2 cellular contexts compared by ENCODE assay signal in genomic region chr11:92087916-92088537, GRCh38.
A peak's percentile ranks its signal among the peaks of the same experiment; 100 is the strongest.
TF ChIP-seq lines count a peak whose summit lies in the region.

No MANE protein-coding gene starts in this region.

TF ChIP-seq in HepG2, 621 proteins besides CTCF, POLR2A, EP300 and RAD21:
- TF ChIP-seq ZNF556 (CRISPR knock-in tag; IDR thresholded peaks at IDR 0.05; ENCODE audit: borderline replicate concordance) (no peak), NFE2L2 (IDR thresholded peaks at IDR 0.05; ENCODE audit: low read length) (peak; percentile 9; the same call in 1 of the 2 replicates)

TF ChIP-seq in H1, 55 proteins besides CTCF, POLR2A, EP300 and RAD21:
- no peak for TF ChIP-seq KDM4A (IDR thresholded peaks at IDR 0.05; ENCODE audit: low read depth, low read length, severe bottlenecking)
- no peak for TF ChIP-seq FOSL1 (IDR thresholded peaks at IDR 0.05; ENCODE audit: insufficient read depth, low read depth, low read length)
- TF ChIP-seq ASH2L (IDR thresholded peaks at IDR 0.05; ENCODE audit: low read length): no peak
- no peak for TF ChIP-seq TEAD4 (IDR thresholded peaks at IDR 0.05; ENCODE audit: low read depth, low read length)
- no peak for TF ChIP-seq SIN3A (conservative IDR thresholded peaks at IDR 0.05 in 1 of 2, IDR thresholded peaks at IDR 0.05 in 1 of 2; ENCODE audit: low read depth in 1 of 2, low read length in 2 of 2)
